ENCODE assay signal across 2 cellular contexts in genomic region chr15:35547775-35548364, GRCh38.
TF ChIP-seq lines count a peak whose summit lies in the region.

No MANE protein-coding gene starts in this region.

TF ChIP-seq in GM23338, 12 proteins besides CTCF, POLR2A, EP300 and RAD21 (continued from another document):
- 0 out of 2 replicates have a peak, but pooled peaks have one; percentile 42 for TF ChIP-seq ZNF462 (CRISPR knock-in tag; IDR thresholded peaks at IDR 0.05)

TF ChIP-seq in WTC11, 78 proteins besides CTCF, POLR2A, EP300 and RAD21 (continued from another document):
- TF ChIP-seq AFF4 (CRISPR knock-in tag; IDR thresholded peaks at IDR 0.05; ENCODE audit: borderline replicate concordance) (no peak), MAX (CRISPR knock-in tag; IDR thresholded peaks at IDR 0.05) (peak; percentile 48; the same call in 1 of the 2 replicates)
TF ChIP-seq in WTC11: peak in this region for 2.
